ENCODE assay signal across 9 cellular contexts in the genomic region with DNA sequence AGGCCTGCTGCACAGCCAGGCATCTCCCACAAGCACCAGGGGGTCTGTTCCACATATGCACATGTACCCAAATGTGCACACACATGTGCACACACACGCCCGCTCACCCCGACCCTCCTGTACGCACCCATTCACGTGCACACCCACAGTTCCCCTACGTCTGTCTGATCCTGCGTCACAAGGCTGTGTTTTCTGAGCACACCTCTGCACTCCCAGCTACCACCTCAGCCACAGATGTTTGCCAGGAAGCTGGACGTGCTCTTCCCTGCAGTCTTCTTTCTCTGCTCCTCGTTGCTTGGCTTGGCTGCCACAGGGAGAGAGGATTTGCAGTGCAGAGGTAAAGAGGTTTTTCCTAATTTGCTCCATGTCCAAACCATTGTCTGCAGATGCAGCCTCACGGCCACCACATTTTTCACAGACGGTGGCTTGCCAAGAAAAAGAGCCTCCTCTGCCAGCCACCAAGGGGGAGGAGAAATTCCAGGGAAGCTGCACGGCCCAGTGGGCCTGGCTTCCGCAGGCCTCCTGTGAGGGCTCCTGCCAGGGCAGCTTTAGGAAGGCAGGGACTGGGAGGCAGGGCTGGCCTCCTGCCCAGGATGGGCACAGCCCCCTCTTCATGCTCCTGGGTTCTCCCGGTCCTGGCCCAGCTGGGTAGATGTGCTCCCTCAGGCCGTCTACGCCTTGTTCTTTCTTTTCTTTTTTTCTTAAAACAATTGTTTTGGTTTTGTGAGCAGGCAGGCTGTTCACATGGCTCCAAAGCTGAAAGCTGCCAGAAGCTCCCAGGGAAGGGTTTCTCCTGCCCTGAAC. TPM values are rescaled to one million over a fixed set of nuclear protein-coding genes. Genes with fewer than 3 reads are reported as not detected.
DNase-seq lines count a peak whose midpoint lies in the region; ATAC-seq and TF ChIP-seq lines count a peak whose summit lies in the region.
"Had no signal": no experiment of that assay in that cellular context is flagged by ENCODE, and none has a peak within 500 bp of the region (broad histone marks: within the 10 kb centered on the region; RNA-seq: fewer than 3 reads in every experiment).

No MANE protein-coding gene starts in this region.

- DNase-seq in GM04503 (ENCODE audit: low read depth), result peak; percentile 65
- DNase-seq in astrocyte of the cerebellum (ENCODE audit: low read depth), result peak; percentile 83
- DNase-seq in right cardiac atrium, result peak; percentile 76 to 92 (median 91)
- peak; percentile 91 for DNase-seq in sigmoid colon
- no peak for DNase-seq in T-helper 2 cell
- DNase-seq in HCEC 1CT, result no peak
- no peak for DNase-seq in activated CD4-positive, alpha-beta T cell treated with anti-CD3 and anti-CD28 coated beads, Interleukin-2, amount 50 U/mL, for 48 hours

- 25% methylated on average over 16 of the region's 16 CpGs for WGBS in right cardiac atrium
- WGBS in sigmoid colon, 2 donors, result 64 to 75% methylated on average over 16 of the region's 16 CpGs

- H3K4me3 ChIP-seq in astrocyte of the cerebellum (ENCODE audit: low read depth, low read length) (no peak overlapping the region), right cardiac atrium (ENCODE audit: low read length) (no peak overlapping the region), sigmoid colon (no peak overlapping the region)

- H3K4me1 ChIP-seq in right cardiac atrium (ENCODE audit: control insufficient read depth, insufficient read depth, low read length) (peaks cover 4% of the 10 kb centered on the region), sigmoid colon (peaks cover 0 to 31% (median 29%) of the 10 kb centered on the region in 4 donors)

- ATAC-seq in right cardiac atrium (peak; percentile 95 to 97), HG02588 (IDR thresholded peaks at IDR 0.05; ENCODE audit: unreplicated experiment) (no peak)

- TF ChIP-seq CTCF in astrocyte of the cerebellum (IDR thresholded peaks at IDR 0.05; ENCODE audit: low read depth, low read length, missing control alignments) (no peak), sigmoid colon (IDR thresholded peaks at IDR 0.05) (no peak)

- in situ Hi-C loops in astrocyte of the cerebellum (cut with HindIII; ENCODE audit: low sequenced_read_pairs), result no loop called here

- no peak for TF ChIP-seq EP300 in sigmoid colon (IDR thresholded peaks at IDR 0.05)

- H3K9me3 ChIP-seq in right cardiac atrium (ENCODE audit: control insufficient read depth, low read length) (no peaks in the 10 kb centered on the region), sigmoid colon (peaks cover 0 to 3% (median under 1%) of the 10 kb centered on the region in 4 donors)
- H3K9me3 ChIP-seq: neutrophil had no signal

- H3K27me3 ChIP-seq in right cardiac atrium (ENCODE audit: control insufficient read depth, insufficient read depth) (no peaks in the 10 kb centered on the region), sigmoid colon (no peaks in the 10 kb centered on the region)
- H3K27me3 ChIP-seq: neutrophil had no signal

- intact Hi-C loops in right cardiac atrium (cut with DNase I) (loop anchor here in 1 of 4 donors (10.0 kb wide), 1 partner anchor 147 kb away; no protein-coding TSS in a partner anchor), sigmoid colon (cut with DNase I) (loop anchor here (2.0 kb wide), 1 partner anchor 25 kb away; no protein-coding TSS in a partner anchor)

- no peaks in the 10 kb centered on the region for H3K36me3 ChIP-seq in sigmoid colon
- H3K36me3 ChIP-seq: neutrophil had no signal

- TF ChIP-seq POLR2A in sigmoid colon (IDR thresholded peaks at IDR 0.05), result no peak

- H3K27ac ChIP-seq in right cardiac atrium (ENCODE audit: low read length) (no peak overlapping the region), sigmoid colon (peak overlapping the region; percentile 75 to 81 (median 79))
- H3K27ac ChIP-seq: neutrophil had no signal

RNA-seq across cellular contexts. Expression of gene HS6ST1, which starts 29.2 kb away (rescaled TPM):
- total RNA-seq in right cardiac atrium (10 to 100 TPM; 13.3 to 28.4 (median 21.1) TPM), sigmoid colon (10 to 100 TPM; 13.2 to 27.4 (median 17.1) TPM)
- polyA plus RNA-seq in right cardiac atrium (19.8 TPM), sigmoid colon (10 to 100 TPM; 12.0 to 25.1 (median 12.7) TPM)

Comparison
In these comparisons a context has a peak if more than half of its experiments do, and no peak if none do; other contexts are left out.
1. DNase-seq: peak in GM04503 (single experiment), astrocyte of the cerebellum (single experiment), right cardiac atrium (3 of 3) and sigmoid colon (single experiment); none in T-helper 2 cell (0 of 5), HCEC 1CT (single experiment) and activated CD4-positive, alpha-beta T cell treated with anti-CD3 and anti-CD28 coated beads, Interleukin-2, amount 50 U/mL, for 48 hours (0 of 2).